ENCODE assay signal across 1 cellular context in genomic region chr3:190513409-190514162, GRCh38.
TF ChIP-seq lines count a peak whose summit lies in the region.

Gene IL1RAP, plus strand, starts transcription at chr3:190514085. Its CDS starts 50,205 bp downstream, at chr3:190564290.

TF ChIP-seq in HepG2, 621 proteins besides CTCF, POLR2A, EP300 and RAD21 (continued from another document and continues in another):
- no peak for TF ChIP-seq ZBTB10 (CRISPR knock-in tag; IDR thresholded peaks at IDR 0.05; ENCODE audit: borderline replicate concordance)
- no peak for TF ChIP-seq ZNF24 (IDR thresholded peaks at IDR 0.05)
- TF ChIP-seq ARID3A (IDR thresholded peaks at IDR 0.05; ENCODE audit: low read depth, low read length): no peak; the same call in 1 of the 2 replicates
- no peak for TF ChIP-seq CREBL2 (CRISPR knock-in tag; IDR thresholded peaks at IDR 0.05; ENCODE audit: borderline replicate concordance)
- TF ChIP-seq ZNF256 (CRISPR knock-in tag; conservative IDR thresholded peaks at IDR 0.05): no peak
- TF ChIP-seq HINFP (CRISPR knock-in tag; IDR thresholded peaks at IDR 0.05; ENCODE audit: low read depth): no peak
- TF ChIP-seq CERS6 (CRISPR knock-in tag; IDR thresholded peaks at IDR 0.05): no peak
- TF ChIP-seq ZNF326 (CRISPR knock-in tag; IDR thresholded peaks at IDR 0.05; ENCODE audit: borderline replicate concordance): no peak
- TF ChIP-seq ZNF530 (CRISPR knock-in tag; IDR thresholded peaks at IDR 0.05; ENCODE audit: low read depth): no peak
- no peak for TF ChIP-seq SNAI1 (CRISPR knock-in tag; IDR thresholded peaks at IDR 0.05; ENCODE audit: borderline replicate concordance)
- peak; percentile 36; the same call in 1 of the 2 replicates for TF ChIP-seq NR2C2 (CRISPR knock-in tag; IDR thresholded peaks at IDR 0.05; ENCODE audit: borderline replicate concordance)
- TF ChIP-seq ZNF33A (CRISPR knock-in tag; IDR thresholded peaks at IDR 0.05; ENCODE audit: borderline replicate concordance): no peak
- TF ChIP-seq RFX1 (IDR thresholded peaks at IDR 0.05): no peak
- TF ChIP-seq PRDM10 (CRISPR knock-in tag; IDR thresholded peaks at IDR 0.05; ENCODE audit: low read depth): peak; percentile 24; the same call in 1 of the 2 replicates
- TF ChIP-seq YEATS2 (CRISPR knock-in tag; IDR thresholded peaks at IDR 0.05; ENCODE audit: borderline replicate concordance): 0 out of 2 replicates have a peak, but pooled peaks have one; percentile 30
- TF ChIP-seq ZMYM3 (CRISPR knock-in tag; IDR thresholded peaks at IDR 0.05): peak; percentile 96
- TF ChIP-seq ZBTB49 (CRISPR knock-in tag; IDR thresholded peaks at IDR 0.05; ENCODE audit: borderline replicate concordance): no peak
- TF ChIP-seq ZSCAN20 (CRISPR knock-in tag; IDR thresholded peaks at IDR 0.05; ENCODE audit: borderline replicate concordance): no peak; the same call in 1 of the 2 replicates
- TF ChIP-seq RARA (CRISPR knock-in tag; IDR thresholded peaks at IDR 0.05): no peak; the same call in 1 of the 2 replicates
- peak; percentile 89; the same call in 1 of the 2 replicates for TF ChIP-seq YEATS4 (CRISPR knock-in tag; IDR thresholded peaks at IDR 0.05; ENCODE audit: borderline replicate concordance)
- TF ChIP-seq MIXL1 (CRISPR knock-in tag; IDR thresholded peaks at IDR 0.05): peak; percentile 75; the same call in 1 of the 2 replicates
- TF ChIP-seq ZFP37 (CRISPR knock-in tag; IDR thresholded peaks at IDR 0.05; ENCODE audit: borderline replicate concordance): 0 out of 2 replicates have a peak, but pooled peaks have one; percentile 21
- no peak for TF ChIP-seq DMTF1 (CRISPR knock-in tag; IDR thresholded peaks at IDR 0.05)
- no peak for TF ChIP-seq NFIC (IDR thresholded peaks at IDR 0.05; ENCODE audit: low read length)
- peak; percentile 59 for TF ChIP-seq ZXDC (CRISPR knock-in tag; IDR thresholded peaks at IDR 0.05)
- peak; percentile 98 for TF ChIP-seq CEBPG (CRISPR knock-in tag; IDR thresholded peaks at IDR 0.05)
- peak; percentile 88 for TF ChIP-seq SP4 (CRISPR knock-in tag; IDR thresholded peaks at IDR 0.05)
- no peak for TF ChIP-seq TERF1 (CRISPR knock-in tag; IDR thresholded peaks at IDR 0.05)
- peak; percentile 89 for TF ChIP-seq ZNF580 (CRISPR knock-in tag; IDR thresholded peaks at IDR 0.05; ENCODE audit: borderline replicate concordance, low read depth)
- peak; percentile 7; the same call in 1 of the 2 replicates for TF ChIP-seq CHD2 (IDR thresholded peaks at IDR 0.05; ENCODE audit: low read depth, low read length)
- no peak for TF ChIP-seq ATRX (CRISPR knock-in tag; IDR thresholded peaks at IDR 0.05; ENCODE audit: borderline replicate concordance)
- peak; percentile 3; the same call in 1 of the 2 replicates for TF ChIP-seq TARDBP (CRISPR knock-in tag; IDR thresholded peaks at IDR 0.05)
- no peak for TF ChIP-seq WIZ (CRISPR knock-in tag; IDR thresholded peaks at IDR 0.05)
- TF ChIP-seq SRF (IDR thresholded peaks at IDR 0.05; ENCODE audit: low read depth, low read length): no peak
- no peak for TF ChIP-seq ZNF713 (CRISPR knock-in tag; IDR thresholded peaks at IDR 0.05)
- TF ChIP-seq ZSCAN12 (CRISPR knock-in tag; IDR thresholded peaks at IDR 0.05): no peak
- no peak for TF ChIP-seq ATF7 (IDR thresholded peaks at IDR 0.05)
- peak; percentile 68; the same call in 1 of the 2 replicates for TF ChIP-seq ATF7 (CRISPR knock-in tag; IDR thresholded peaks at IDR 0.05)
